Comparison of ENCODE assay signal across 8 cellular contexts in the genomic region with DNA sequence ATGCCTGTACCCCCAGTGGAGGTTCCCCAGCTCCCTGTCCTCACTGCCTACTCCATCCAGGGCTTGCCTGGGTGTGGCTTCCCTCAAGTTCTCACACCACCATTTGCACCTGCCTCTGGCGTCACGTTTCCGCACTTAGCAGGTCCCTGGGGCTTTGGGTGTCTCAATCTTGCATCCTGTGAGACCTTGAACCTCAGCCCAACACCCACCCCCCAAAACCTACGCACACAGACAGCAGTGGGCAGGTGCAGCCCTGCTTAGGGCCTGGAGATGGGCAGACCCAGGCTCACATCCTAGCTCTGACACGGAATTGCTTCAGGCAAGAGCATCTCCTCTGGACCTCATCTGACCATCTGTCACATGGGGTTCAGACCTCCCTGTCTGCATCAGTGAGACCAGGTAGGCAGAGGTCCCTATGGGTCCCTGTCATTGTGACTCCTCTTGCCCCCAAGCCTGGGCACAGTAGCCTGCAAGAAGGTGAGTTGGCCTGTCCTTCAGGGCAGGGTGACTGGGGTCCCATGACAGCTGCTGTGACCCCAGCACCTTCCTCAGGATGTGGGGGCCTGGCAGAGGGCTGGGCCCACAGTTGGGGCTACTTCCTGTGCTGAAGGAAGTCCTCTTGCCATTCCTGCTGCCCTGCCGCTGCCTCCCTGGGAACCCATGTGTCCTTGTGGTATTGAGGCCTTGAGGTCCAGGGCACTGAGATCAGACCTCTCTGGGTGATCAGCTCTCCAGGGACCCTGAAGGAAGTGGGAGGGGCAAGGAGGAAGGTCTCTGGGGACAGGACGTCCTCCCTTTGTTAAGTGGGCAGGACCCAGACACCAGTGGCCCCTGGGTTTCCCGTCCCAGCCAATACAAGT. TPM values are rescaled to one million over a fixed set of nuclear protein-coding genes. Genes with fewer than 3 reads are reported as not detected.
A peak's percentile ranks its signal among the peaks of the same experiment; 100 is the strongest.
DNase-seq lines count a peak whose midpoint lies in the region; ATAC-seq and TF ChIP-seq lines count a peak whose summit lies in the region.

No MANE protein-coding gene starts in this region.

- H3K4me3 ChIP-seq in CD8-positive, alpha-beta memory T cell (ENCODE audit: low read length) = peak overlapping the region; percentile 92
- H3K4me3 ChIP-seq in adrenal gland = peak overlapping the region in 1 of 4 donors; percentile 72
- no peak overlapping the region for H3K4me3 ChIP-seq in neural progenitor cell

- peaks cover 65% of the 10 kb centered on the region for H3K4me1 ChIP-seq in CD8-positive, alpha-beta memory T cell (ENCODE audit: insufficient read depth, low read length)
- peaks cover 26 to 48% of the 10 kb centered on the region in 2 donors for H3K4me1 ChIP-seq in adrenal gland (replicated peaks in 1 of 2)
- peaks cover 16% of the 10 kb centered on the region for H3K4me1 ChIP-seq in neural progenitor cell

- H3F3A ChIP-seq in neural progenitor cell (ENCODE audit: low read depth) = peaks cover 27% of the 10 kb centered on the region

- CTCF ChIA-PET in CD8-positive, alpha-beta memory T cell (lab: Charles Lee) = interaction anchor here (1.0 to 5.1 kb wide), 9 partner anchors 9 to 220 kb away, joined by 3 to 26 read pairs (median 5); partner anchors contain the start of gene PCNX3
- CTCF ChIA-PET in RWPE1 (lab: Yijun Ruan, JAX) = no interaction called here

- intact Hi-C loops in adrenal gland (cut with DNase I) = no loop called here

- H2AFZ ChIP-seq in neural progenitor cell (replicated peaks) = no peak overlapping the region

- peaks cover 11% of the 10 kb centered on the region for H4K20me1 ChIP-seq in neural progenitor cell (ENCODE audit: low read depth)

- peaks cover 0 to 1% (median 0%) of the 10 kb centered on the region in 5 donors for H3K9me3 Mint-ChIP-seq in CD8-positive, alpha-beta memory T cell
- H3K9me3 Mint-ChIP-seq in neural progenitor cell = no peaks in the 10 kb centered on the region

- H3K36me3 ChIP-seq in CD8-positive, alpha-beta memory T cell (ENCODE audit: insufficient read depth, low read length) = peaks cover 26% of the 10 kb centered on the region
- H3K36me3 ChIP-seq in adrenal gland (replicated peaks in 1 of 2) = peaks cover 0 to 35% of the 10 kb centered on the region in 2 donors
- no peaks in the 10 kb centered on the region for H3K36me3 ChIP-seq in neural progenitor cell

- WGBS in adrenal gland, 4 donors = 57 to 82% (median 72%) methylated on average over 3 to 8 of the region's 8 CpGs

- no peak overlapping the region for H3K4me2 ChIP-seq in neural progenitor cell

- TF ChIP-seq CTCF in GM20000 (IDR thresholded peaks at IDR 0.05; ENCODE audit: extremely low read depth, missing control alignments) (no peak), RWPE1 (conservative IDR thresholded peaks at IDR 0.05; ENCODE audit: low read depth) (no peak), adrenal gland (IDR thresholded peaks at IDR 0.05) (no peak), neural progenitor cell (IDR thresholded peaks at IDR 0.05) (no peak)

- H3K79me2 ChIP-seq in neural progenitor cell (ENCODE audit: low read depth) = no peaks in the 10 kb centered on the region

- ATAC-seq in GM19395 (IDR thresholded peaks at IDR 0.05; ENCODE audit: unreplicated experiment) = no peak

- POLR2A ChIA-PET in CD8-positive, alpha-beta memory T cell (lab: Charles Lee) = interaction anchor here (0.5 to 7.3 kb wide), 10 partner anchors 9 to 251 kb away, joined by 3 to 93 read pairs (median 4); partner anchors contain the start of genes CCDC85B, PCNX3 and RELA
- POLR2A ChIA-PET in RWPE1 (lab: Yijun Ruan, JAX; ENCODE audit: low non-redundant PET) = no interaction called here

- H3K27ac ChIP-seq in CD8-positive, alpha-beta memory T cell (ENCODE audit: low read depth, low read length) = peak overlapping the region; percentile 98
- H3K27ac ChIP-seq in RWPE1 (peak overlapping the region; percentile 87), adrenal gland (peak overlapping the region; percentile 24 to 94 (median 68)), neural progenitor cell (no peak overlapping the region)

- DNase-seq in CD8-positive, alpha-beta memory T cell = peak; percentile 77 to 95 (median 91)
- DNase-seq in GM20000 (ENCODE audit: low spot score) (peak; percentile 83), RWPE1 (ENCODE audit: low spot score) (no peak), adrenal gland (peak in 4 of 7 donors; percentile 58 to 80 (median 64)), neural progenitor cell (ENCODE audit: low spot score) (no peak), kidney tubule cell (ENCODE audit: low spot score) (no peak), NCI-H2196 (lab: John Stamatoyannopoulos, UW; ENCODE audit: unreplicated experiment) (no peak)

- H3K4me1 Mint-ChIP-seq in CD8-positive, alpha-beta memory T cell = peaks cover 44 to 69% (median 47%) of the 10 kb centered on the region in 3 donors
- H3K4me1 Mint-ChIP-seq in neural progenitor cell = peaks cover 28% of the 10 kb centered on the region

- peak overlapping the region; percentile 96 to 100 (median 100) for H3K27ac Mint-ChIP-seq in CD8-positive, alpha-beta memory T cell
- no peak overlapping the region for H3K27ac Mint-ChIP-seq in neural progenitor cell

- no peak for TF ChIP-seq POLR2A in adrenal gland (IDR thresholded peaks at IDR 0.05)

- H3K27me3 Mint-ChIP-seq in CD8-positive, alpha-beta memory T cell = peaks cover 0 to 5% of the 10 kb centered on the region in 2 donors
- H3K27me3 Mint-ChIP-seq in neural progenitor cell (ENCODE audit: insufficient read depth, low read depth) = peaks cover 7% of the 10 kb centered on the region

- no peaks in the 10 kb centered on the region for H3K27me3 ChIP-seq in CD8-positive, alpha-beta memory T cell (ENCODE audit: insufficient read depth, low read length, poor library complexity, severe bottlenecking)
- H3K27me3 ChIP-seq in adrenal gland (no peaks in the 10 kb centered on the region), neural progenitor cell (peaks cover 8% of the 10 kb centered on the region)

- no peak overlapping the region for H3K9ac ChIP-seq in neural progenitor cell

- peak overlapping the region; percentile 89 to 99 (median 97) for H3K4me3 Mint-ChIP-seq in CD8-positive, alpha-beta memory T cell
- peak overlapping the region; percentile 33 for H3K4me3 Mint-ChIP-seq in neural progenitor cell

- peaks cover 0 to 80% (median 3%) of the 10 kb centered on the region in 3 donors for H3K36me3 Mint-ChIP-seq in CD8-positive, alpha-beta memory T cell
- peaks cover 3% of the 10 kb centered on the region for H3K36me3 Mint-ChIP-seq in neural progenitor cell

- H3K9me3 ChIP-seq in CD8-positive, alpha-beta memory T cell (ENCODE audit: low read length) = no peaks in the 10 kb centered on the region
- H3K9me3 ChIP-seq in adrenal gland (replicated peaks in 1 of 3) (no peaks in the 10 kb centered on the region), neural progenitor cell (ENCODE audit: low read depth) (no peaks in the 10 kb centered on the region)

RNA-seq across cellular contexts. Expression of gene SIPA1, which starts 2.0 kb away (rescaled TPM):
- 100 to 1,000 TPM; 111 to 123 TPM for total RNA-seq in CD8-positive, alpha-beta memory T cell
- 335 TPM for polyA plus RNA-seq in CD8-positive, alpha-beta memory T cell
- 100 to 1,000 TPM in 1 of 8 donors, 10 to 100 TPM in 7; 51.3 to 108 (median 76.3) TPM for total RNA-seq in adrenal gland
- 100 to 1,000 TPM in 2 of 3 donors, 1 to 10 TPM in 1; 8.7 to 377 (median 171) TPM for polyA plus RNA-seq in adrenal gland
- 4.7 and 16.4 TPM in 2 replicates for total RNA-seq in neural progenitor cell (ENCODE audit: low replicate concordance)

RNA-seq across cellular contexts. Expression of gene RELA, which starts 22.9 kb away (rescaled TPM):
- total RNA-seq in CD8-positive, alpha-beta memory T cell = 10 to 100 TPM; 87.3 to 89.7 TPM
- 76.0 TPM for polyA plus RNA-seq in CD8-positive, alpha-beta memory T cell
- total RNA-seq in adrenal gland = 10 to 100 TPM; 31.7 to 76.2 (median 69.6) TPM
- polyA plus RNA-seq in adrenal gland = 10 to 100 TPM; 38.2 to 64.6 (median 46.7) TPM
- 11.0 and 14.7 TPM in 2 replicates for total RNA-seq in neural progenitor cell (ENCODE audit: low replicate concordance)

RNA-seq across cellular contexts. Expression of gene PCNX3, which starts 24.3 kb away (rescaled TPM):
- 10 to 100 TPM; 46.4 to 53.1 TPM for total RNA-seq in CD8-positive, alpha-beta memory T cell
- polyA plus RNA-seq in CD8-positive, alpha-beta memory T cell = 8.5 TPM
- total RNA-seq in adrenal gland = 10 to 100 TPM; 28.6 to 45.0 (median 41.9) TPM
- polyA plus RNA-seq in adrenal gland = 10 to 100 TPM in 2 of 3 donors, 1 to 10 TPM in 1; 9.0 to 29.9 (median 19.2) TPM
- 6.6 and 19.3 TPM in 2 replicates for total RNA-seq in neural progenitor cell (ENCODE audit: low replicate concordance)

RNA-seq across cellular contexts. Expression of gene MAP3K11, which starts 25.8 kb away (rescaled TPM):
- 10 to 100 TPM; 61.6 to 65.5 TPM for total RNA-seq in CD8-positive, alpha-beta memory T cell
- polyA plus RNA-seq in CD8-positive, alpha-beta memory T cell = 23.5 TPM
- total RNA-seq in adrenal gland = 10 to 100 TPM; 40.2 to 84.4 (median 57.8) TPM
- polyA plus RNA-seq in adrenal gland = 100 to 1,000 TPM in 1 of 3 donors, 10 to 100 TPM in 2; 11.1 to 143 (median 85.2) TPM
- 9.9 and 42.0 TPM in 2 replicates for total RNA-seq in neural progenitor cell (ENCODE audit: low replicate concordance)

RNA-seq across cellular contexts. Expression of gene KCNK7, which starts 44.3 kb away (rescaled TPM):
- under 1 TPM; 0.59 to 0.64 TPM for total RNA-seq in CD8-positive, alpha-beta memory T cell
- polyA plus RNA-seq in CD8-positive, alpha-beta memory T cell = not detected
- total RNA-seq in adrenal gland = 1 to 10 TPM in 1 of 8 donors, under 1 TPM in 3, not detected in 4; 0.14 to 1.5 (median 0.40) TPM
- 10 to 100 TPM in 1 of 3 donors, 1 to 10 TPM in 1, not detected in 1; 2.4 to 12.5 TPM for polyA plus RNA-seq in adrenal gland
- total RNA-seq in neural progenitor cell (ENCODE audit: low replicate concordance) = 0.34 TPM in 1 of 2 replicates, not detected in the other

Comparison
In these comparisons a context has a peak if more than half of its experiments do, and no peak if none do; other contexts are left out.
1. DNase-seq: peak in CD8-positive, alpha-beta memory T cell (5 of 5), GM20000 (single experiment) and adrenal gland (4 of 7); none in RWPE1 (single experiment), neural progenitor cell (single experiment), kidney tubule cell (single experiment) and NCI-H2196 (single experiment).